Comparison of ENCODE assay signal across 35 cellular contexts in genomic region chr7:67209256-67209655, GRCh38.
"Had no signal": no experiment of that assay in that cellular context is flagged by ENCODE, and none has a peak within 500 bp of the region (broad histone marks: within the 10 kb centered on the region; RNA-seq: fewer than 3 reads in every experiment).

No MANE protein-coding gene starts in this region.

- H3K27me3 Mint-ChIP-seq: activated B cell treated with CpG ODN at 0.5 μM for 24 hours; activated CD4-positive, alpha-beta memory T cell treated with anti-CD3 and anti-CD28 coated beads for 36 hours; activated CD4-positive, alpha-beta T cell treated with anti-CD3 and anti-CD28 coated beads, Interleukin-2, amount 10 ng/mL, durations not matched to agents 24 days and 14 days; activated CD8-positive, alpha-beta T cell treated with anti-CD3 and anti-CD28 coated beads for 36 hours; activated naive CD8-positive, alpha-beta T cell treated with anti-CD3 and anti-CD28 coated beads for 36 hours; activated T-helper 17 cell treated with anti-CD3 and anti-CD28 coated beads, Interleukin-2, amount 50 U/mL, for 72 hours had no signal

- H3K4me1 ChIP-seq: ascending aorta, body of pancreas, breast epithelium had no signal

- H3K4me1 Mint-ChIP-seq: activated CD4-positive, alpha-beta T cell treated with anti-CD3 and anti-CD28 coated beads, Interleukin-2, amount 10 ng/mL, durations not matched to agents 24 days and 14 days; activated naive CD8-positive, alpha-beta T cell treated with anti-CD3 and anti-CD28 coated beads for 36 hours had no signal

- H3K9me3 Mint-ChIP-seq: activated B cell treated with CpG ODN at 0.5 μM for 24 hours; activated CD8-positive, alpha-beta T cell treated with anti-CD3 and anti-CD28 coated beads for 36 hours; activated naive CD4-positive, alpha-beta T cell treated with anti-CD3 and anti-CD28 coated beads for 36 hours; activated T-helper 1 cell treated with anti-CD3 and anti-CD28 coated beads, Interleukin-12 subunit alpha, Interleukin-12 subunit beta, Interleukin-2, Interleukin-4 antibody, amounts not matched to agents 30 ng/mL and 10 ng/mL and 1 ng/mL, durations not matched to agents 14 hours and 24 hours and 36 hours; activated T-helper 17 cell treated with anti-CD3 and anti-CD28 coated beads, Interleukin-2, amount 50 U/mL, for 72 hours had no signal

- H3K9me3 ChIP-seq: body of pancreas, breast epithelium had no signal

- H3K27me3 ChIP-seq: ascending aorta, body of pancreas, brain microvascular endothelial cell, breast epithelium had no signal

- DNase-seq: activated B cell treated with CpG ODN at 0.5 μM for 24 hours; activated CD4-positive, alpha-beta memory T cell treated with anti-CD3 and anti-CD28 coated beads for 36 hours; activated CD4-positive, alpha-beta T cell treated with anti-CD3 and anti-CD28 coated beads for 4 hours; activated CD4-positive, alpha-beta T cell treated with anti-CD3 and anti-CD28 coated beads, Interleukin-2, amount 10 ng/mL, durations not matched to agents 24 days and 14 days; activated CD4-positive, alpha-beta T cell treated with anti-CD3 and anti-CD28 coated beads, Interleukin-2, amount 50 U/mL, for 1 hour; activated CD4-positive, alpha-beta T cell treated with anti-CD3 and anti-CD28 coated beads, Interleukin-2, amount 50 U/mL, for 4 hours; activated CD4-positive, CD25-positive, alpha-beta regulatory T cell treated with anti-CD3 and anti-CD28 coated beads, Interleukin-2, amount 50 U/mL, for 72 hours; activated CD8-positive, alpha-beta memory T cell treated with anti-CD3 and anti-CD28 coated beads, Interleukin-2, amount 50 U/mL, for 4 hours; activated CD8-positive, alpha-beta T cell treated with anti-CD3 and anti-CD28 coated beads for 36 hours; activated effector memory CD4-positive, alpha-beta T cell treated with anti-CD3 and anti-CD28 coated beads, Interleukin-2, amount 50 U/mL, for 16 hours; activated gamma-delta T cell treated with Interleukin-2 at 50 U/mL for 16 hours; activated naive CD4-positive, alpha-beta T cell; activated naive CD4-positive, alpha-beta T cell treated with anti-CD3 and anti-CD28 coated beads for 36 hours; activated naive CD4-positive, alpha-beta T cell treated with anti-CD3 and anti-CD28 coated beads, Interleukin-2, amount 50 U/mL, for 16 hours; activated naive CD8-positive, alpha-beta T cell treated with anti-CD3 and anti-CD28 coated beads for 36 hours; activated T-cell treated with anti-CD3 and anti-CD28 coated beads for 4 hours; activated T-cell treated with anti-CD3 and anti-CD28 coated beads, Interleukin-2, amount 50 U/mL, for 1 hour; activated T-cell treated with anti-CD3 and anti-CD28 coated beads, Interleukin-2, amount 50 U/mL, for 4 hours; activated T-cell treated with anti-CD3 and anti-CD28 coated beads, Interleukin-2, amount 50 U/mL, for 72 hours; amygdala; anterior cingulate cortex; body of pancreas; brain microvascular endothelial cell; central memory CD4-positive, alpha-beta T cell; SW 1271; T-helper 1 cell; T-helper 2 cell; T-helper 9 cell had no signal

- H3K4me3 Mint-ChIP-seq: activated B cell treated with CpG ODN at 0.5 μM for 24 hours; activated CD4-positive, alpha-beta memory T cell treated with anti-CD3 and anti-CD28 coated beads for 36 hours; activated CD4-positive, alpha-beta T cell treated with anti-CD3 and anti-CD28 coated beads, Interleukin-2, amount 10 ng/mL, durations not matched to agents 24 days and 14 days; activated CD8-positive, alpha-beta T cell treated with anti-CD3 and anti-CD28 coated beads for 36 hours; activated naive CD4-positive, alpha-beta T cell treated with anti-CD3 and anti-CD28 coated beads for 36 hours; activated naive CD8-positive, alpha-beta T cell treated with anti-CD3 and anti-CD28 coated beads for 36 hours; activated T-cell treated with anti-CD3 and anti-CD28 coated beads, Interleukin-2, amount 50 U/mL, for 4 hours; activated T-cell treated with anti-CD3 and anti-CD28 coated beads, Interleukin-2, amount 50 U/mL, for 72 hours; activated T-helper 1 cell treated with anti-CD3 and anti-CD28 coated beads, Interleukin-12 subunit alpha, Interleukin-12 subunit beta, Interleukin-2, Interleukin-4 antibody, amounts not matched to agents 30 ng/mL and 10 ng/mL and 1 ng/mL, durations not matched to agents 14 hours and 24 hours and 36 hours; activated T-helper 17 cell treated with anti-CD3 and anti-CD28 coated beads, Interleukin-2, amount 50 U/mL, for 72 hours; T-helper 1 cell treated with Interleukin-12 subunit alpha and Interleukin-12 subunit beta and Interleukin-4 antibody, amounts not matched to agents 30 μg/mL and 1 μg/mL, for 36 hours; T-helper 2 cell treated with Interferon-gamma antibody and Interleukin-4, amounts not matched to agents 5 μg/mL and 100 μg/mL, for 36 hours had no signal

- H3K27ac Mint-ChIP-seq: activated B cell treated with CpG ODN at 0.5 μM for 24 hours; activated CD4-positive, alpha-beta memory T cell treated with anti-CD3 and anti-CD28 coated beads for 36 hours; activated CD4-positive, alpha-beta T cell treated with anti-CD3 and anti-CD28 coated beads, Interleukin-2, amount 10 ng/mL, durations not matched to agents 24 days and 14 days; activated CD8-positive, alpha-beta T cell treated with anti-CD3 and anti-CD28 coated beads for 36 hours; activated naive CD4-positive, alpha-beta T cell treated with anti-CD3 and anti-CD28 coated beads for 36 hours; activated naive CD8-positive, alpha-beta T cell treated with anti-CD3 and anti-CD28 coated beads for 36 hours; activated T-cell treated with anti-CD3 and anti-CD28 coated beads, Interleukin-2, amount 50 U/mL, for 72 hours; activated T-helper 1 cell treated with anti-CD3 and anti-CD28 coated beads, Interleukin-12 subunit alpha, Interleukin-12 subunit beta, Interleukin-2, Interleukin-4 antibody, amounts not matched to agents 30 ng/mL and 10 ng/mL and 1 ng/mL, durations not matched to agents 14 hours and 24 hours and 36 hours; activated T-helper 17 cell treated with anti-CD3 and anti-CD28 coated beads, Interleukin-2, amount 50 U/mL, for 72 hours; T-helper 1 cell treated with Interleukin-12 subunit alpha and Interleukin-12 subunit beta and Interleukin-4 antibody, amounts not matched to agents 30 μg/mL and 1 μg/mL, for 36 hours; T-helper 2 cell treated with Interferon-gamma antibody and Interleukin-4, amounts not matched to agents 5 μg/mL and 100 μg/mL, for 36 hours had no signal

- H3K36me3 ChIP-seq: brain microvascular endothelial cell, breast epithelium had no signal

- H3K4me3 ChIP-seq: ascending aorta, body of pancreas, breast epithelium had no signal

- H3K27ac ChIP-seq: ascending aorta, body of pancreas, brain microvascular endothelial cell, breast epithelium, VCaP had no signal
